In genomic region chr7:50321678-50322077, GRCh38 we compare ENCODE assay signal across 15 cellular contexts. TPM values are rescaled to one million over a fixed set of nuclear protein-coding genes. Genes with fewer than 3 reads are reported as not detected.
DNase-seq lines count a peak whose midpoint lies in the region; ATAC-seq, FAIRE-seq and TF ChIP-seq lines count a peak whose summit lies in the region.
"Had no signal": no experiment of that assay in that cellular context is flagged by ENCODE, and none has a peak within 500 bp of the region (broad histone marks: within the 10 kb centered on the region; RNA-seq: fewer than 3 reads in every experiment).

No MANE protein-coding gene starts in this region.

- H3K36me3 ChIP-seq in osteoblast (ENCODE audit: insufficient read depth, low read length): no peaks in the 10 kb centered on the region
- H3K36me3 ChIP-seq: esophagus muscularis mucosa had no signal

- TF ChIP-seq CTCF in osteoblast (IDR thresholded peaks at IDR 0.05; ENCODE audit: extremely low read depth, low read depth, low read length): no peak

- H4K20me1 ChIP-seq in osteoblast (ENCODE audit: insufficient read depth, low read length): no peaks in the 10 kb centered on the region

- no peaks in the 10 kb centered on the region for H3K79me2 ChIP-seq in osteoblast (ENCODE audit: insufficient read depth, low read length)

- FAIRE-seq in HTR-8/SVneo (lab: Jason Lieb, UNC): no peak

- H3K27me3 ChIP-seq in osteoblast (ENCODE audit: insufficient read depth, low read length): no peaks in the 10 kb centered on the region

- peak; percentile 59 for DNase-seq in activated CD8-positive, alpha-beta memory T cell treated with anti-CD3 and anti-CD28 coated beads, Interleukin-2, amount 50 U/mL, for 1 hour (ENCODE audit: extremely low read depth)
- no peak for DNase-seq in activated CD8-positive, alpha-beta memory T cell treated with anti-CD3 and anti-CD28 coated beads for 24 hours
- DNase-seq in T-helper 2 cell treated with Interferon-gamma antibody and Interleukin-4, amounts not matched to agents 5 μg/mL and 100 μg/mL, for 36 hours (ENCODE audit: low spot score): no peak
- no peak for DNase-seq in activated naive CD8-positive, alpha-beta T cell treated with anti-CD3 and anti-CD28 coated beads, Interleukin-2, amount 50 U/mL, for 24 hours
- DNase-seq in stimulated activated naive B cell treated with anti-CD40 and anti-IgM and Interleukin-4, amounts not matched to agents 10 μg/mL and 1 μg/mL and 100 μg/mL, for 72 hours: no peak
- DNase-seq in osteoblast (ENCODE audit: insufficient read length, low spot score, missing footprints) (no peak), amniotic stem cell (lab: John Stamatoyannopoulos, UW) (no peak), HTR-8/SVneo (ENCODE audit: insufficient read length, low spot score) (no peak)
- DNase-seq: DMS79 treated with DMSO at 0.1 percent for 48 hours; H9; mesenchymal stem cell; NCI-H1417; NCI-H510A; stimulated activated CD4-positive, alpha-beta T cell treated with anti-CD3 and anti-CD28 coated beads, Interleukin-15, amount 100 ng/mL, for 24 hours had no signal

- no peaks in the 10 kb centered on the region for H3K4me1 ChIP-seq in osteoblast (ENCODE audit: insufficient read depth, low read length)
- H3K4me1 ChIP-seq: esophagus muscularis mucosa had no signal

- H3K27ac ChIP-seq in osteoblast (ENCODE audit: low read depth, low read length): no peak overlapping the region
- H3K27ac ChIP-seq: esophagus muscularis mucosa had no signal

- no peak for ATAC-seq in activated naive CD8-positive, alpha-beta T cell treated with anti-CD3 and anti-CD28 coated beads, Interleukin-2, amount 50 U/mL, for 24 hours
- no peak for ATAC-seq in stimulated activated naive B cell treated with anti-CD40 and anti-IgM and Interleukin-4, amounts not matched to agents 10 μg/mL and 1 μg/mL and 100 μg/mL, for 72 hours (replicated peaks)

- H2AFZ ChIP-seq in osteoblast (ENCODE audit: low read length): no peak overlapping the region

- peak overlapping the region; percentile 46 for H3K27ac Mint-ChIP-seq in T-helper 2 cell treated with Interferon-gamma antibody and Interleukin-4, amounts not matched to agents 5 μg/mL and 100 μg/mL, for 36 hours
- H3K27ac Mint-ChIP-seq in activated naive CD8-positive, alpha-beta T cell treated with anti-CD3 and anti-CD28 coated beads, Interleukin-2, amount 50 U/mL, for 24 hours: peak overlapping the region; percentile 79
- H3K27ac Mint-ChIP-seq in stimulated activated naive B cell treated with anti-CD40 and anti-IgM and Interleukin-4, amounts not matched to agents 10 μg/mL and 1 μg/mL and 100 μg/mL, for 72 hours: peak overlapping the region; percentile 37
- H3K27ac Mint-ChIP-seq: H9 had no signal

- no peaks in the 10 kb centered on the region for H3K27me3 Mint-ChIP-seq in T-helper 2 cell treated with Interferon-gamma antibody and Interleukin-4, amounts not matched to agents 5 μg/mL and 100 μg/mL, for 36 hours (ENCODE audit: low read depth)
- no peaks in the 10 kb centered on the region for H3K27me3 Mint-ChIP-seq in activated naive CD8-positive, alpha-beta T cell treated with anti-CD3 and anti-CD28 coated beads, Interleukin-2, amount 50 U/mL, for 24 hours
- H3K27me3 Mint-ChIP-seq in stimulated activated naive B cell treated with anti-CD40 and anti-IgM and Interleukin-4, amounts not matched to agents 10 μg/mL and 1 μg/mL and 100 μg/mL, for 72 hours: no peaks in the 10 kb centered on the region

- H3K9me3 ChIP-seq in osteoblast (ENCODE audit: low read depth, low read length): no peaks in the 10 kb centered on the region
- H3K9me3 ChIP-seq: esophagus muscularis mucosa had no signal

- peaks cover 86% of the 10 kb centered on the region for H3K36me3 Mint-ChIP-seq in T-helper 2 cell treated with Interferon-gamma antibody and Interleukin-4, amounts not matched to agents 5 μg/mL and 100 μg/mL, for 36 hours (ENCODE audit: low read depth)
- peaks cover 75% of the 10 kb centered on the region for H3K36me3 Mint-ChIP-seq in activated naive CD8-positive, alpha-beta T cell treated with anti-CD3 and anti-CD28 coated beads, Interleukin-2, amount 50 U/mL, for 24 hours (ENCODE audit: low read depth)
- peaks cover 38 to 65% of the 10 kb centered on the region in 2 donors for H3K36me3 Mint-ChIP-seq in stimulated activated naive B cell treated with anti-CD40 and anti-IgM and Interleukin-4, amounts not matched to agents 10 μg/mL and 1 μg/mL and 100 μg/mL, for 72 hours

- peak overlapping the region; percentile 65 for H3K4me3 Mint-ChIP-seq in T-helper 2 cell treated with Interferon-gamma antibody and Interleukin-4, amounts not matched to agents 5 μg/mL and 100 μg/mL, for 36 hours
- peak overlapping the region; percentile 62 for H3K4me3 Mint-ChIP-seq in activated naive CD8-positive, alpha-beta T cell treated with anti-CD3 and anti-CD28 coated beads, Interleukin-2, amount 50 U/mL, for 24 hours
- H3K4me3 Mint-ChIP-seq in stimulated activated naive B cell treated with anti-CD40 and anti-IgM and Interleukin-4, amounts not matched to agents 10 μg/mL and 1 μg/mL and 100 μg/mL, for 72 hours: no peak overlapping the region
- H3K4me3 Mint-ChIP-seq: H9 had no signal

- H3K9me3 Mint-ChIP-seq in T-helper 2 cell treated with Interferon-gamma antibody and Interleukin-4, amounts not matched to agents 5 μg/mL and 100 μg/mL, for 36 hours: no peaks in the 10 kb centered on the region
- H3K9me3 Mint-ChIP-seq in activated naive CD8-positive, alpha-beta T cell treated with anti-CD3 and anti-CD28 coated beads, Interleukin-2, amount 50 U/mL, for 24 hours: no peaks in the 10 kb centered on the region
- no peaks in the 10 kb centered on the region for H3K9me3 Mint-ChIP-seq in stimulated activated naive B cell treated with anti-CD40 and anti-IgM and Interleukin-4, amounts not matched to agents 10 μg/mL and 1 μg/mL and 100 μg/mL, for 72 hours
- H3K9me3 Mint-ChIP-seq: H9 had no signal

- peaks cover 84% of the 10 kb centered on the region for H3K4me1 Mint-ChIP-seq in T-helper 2 cell treated with Interferon-gamma antibody and Interleukin-4, amounts not matched to agents 5 μg/mL and 100 μg/mL, for 36 hours (ENCODE audit: low read depth)
- H3K4me1 Mint-ChIP-seq in activated naive CD8-positive, alpha-beta T cell treated with anti-CD3 and anti-CD28 coated beads, Interleukin-2, amount 50 U/mL, for 24 hours: peaks cover 92% of the 10 kb centered on the region
- peaks cover 50 to 78% of the 10 kb centered on the region in 2 donors for H3K4me1 Mint-ChIP-seq in stimulated activated naive B cell treated with anti-CD40 and anti-IgM and Interleukin-4, amounts not matched to agents 10 μg/mL and 1 μg/mL and 100 μg/mL, for 72 hours

- H3K4me3 ChIP-seq in osteoblast (ENCODE audit: insufficient read depth, low read length): no peak overlapping the region
- H3K4me3 ChIP-seq: esophagus muscularis mucosa had no signal

- no peak overlapping the region for H3K4me2 ChIP-seq in osteoblast (ENCODE audit: insufficient read depth, low read length)

RNA-seq across cellular contexts. Expression of gene IKZF1, which starts 17.2 kb away (rescaled TPM):
- total RNA-seq in osteoblast: under 0.01 TPM in 1 of 2 replicates, not detected in the other

Comparison
In these comparisons a context has a peak if more than half of its experiments do, and no peak if none do; other contexts are left out.
1. H3K4me3 Mint-ChIP-seq: peak in T-helper 2 cell treated with Interferon-gamma antibody and Interleukin-4, amounts not matched to agents 5 μg/mL and 100 μg/mL, for 36 hours (single experiment) and activated naive CD8-positive, alpha-beta T cell treated with anti-CD3 and anti-CD28 coated beads, Interleukin-2, amount 50 U/mL, for 24 hours (single experiment); none in stimulated activated naive B cell treated with anti-CD40 and anti-IgM and Interleukin-4, amounts not matched to agents 10 μg/mL and 1 μg/mL and 100 μg/mL, for 72 hours (0 of 2).
2. Peak in every context shown above with its lines, with median percentiles within 50 percentile points of each other: H3K27ac Mint-ChIP-seq.